8 cellular contexts compared by ENCODE assay signal in the genomic region with DNA sequence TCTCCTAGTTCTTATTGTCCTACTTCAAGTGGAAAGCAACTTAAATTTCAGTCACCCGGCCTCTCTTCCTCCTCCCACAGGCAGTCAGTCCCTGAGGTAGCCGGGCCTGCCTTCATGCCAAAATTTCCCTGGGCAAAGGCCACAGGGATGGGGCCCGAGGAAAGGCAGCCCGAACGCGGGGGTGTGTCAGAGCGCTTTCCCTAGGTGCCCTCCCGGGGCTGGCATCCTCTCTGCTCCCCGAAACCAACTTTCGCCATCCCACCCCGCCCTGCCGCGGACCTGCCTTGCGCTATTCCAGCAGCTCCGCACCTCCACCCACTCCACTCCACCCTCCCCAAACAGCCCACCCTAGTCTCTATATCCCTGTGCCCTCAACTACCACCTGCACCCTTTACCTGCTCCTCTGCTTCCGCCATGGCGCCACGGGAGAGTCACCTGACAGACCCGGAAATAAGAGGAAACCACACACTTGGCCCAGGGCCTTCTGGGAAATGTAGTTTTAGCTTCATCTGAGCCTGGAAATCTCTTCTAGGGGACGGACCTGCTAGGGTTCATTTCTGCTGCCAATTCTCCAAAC. TPM values are rescaled to one million over a fixed set of nuclear protein-coding genes. Genes with fewer than 3 reads are reported as not detected.
DNase-seq lines count a peak whose midpoint lies in the region; ATAC-seq and TF ChIP-seq lines count a peak whose summit lies in the region.

A gene (minus strand): TSS at position 433 of the 577 bp plus-strand sequence. CDS start 17 bp downstream, at position 416.

- H3K4me1 ChIP-seq in adrenal gland (replicated peaks in 1 of 2) (peaks cover 3 to 19% of the 10 kb centered on the region in 2 donors), left ventricle myocardium inferior (peaks cover 14% of the 10 kb centered on the region), prostate gland (replicated peaks) (no peaks in the 10 kb centered on the region)

- H3K36me3 ChIP-seq in adrenal gland (replicated peaks in 1 of 2) = no peaks in the 10 kb centered on the region
- no peaks in the 10 kb centered on the region for H3K36me3 ChIP-seq in left ventricle myocardium inferior
- no peaks in the 10 kb centered on the region for H3K36me3 ChIP-seq in prostate gland

- DNase-seq in GM12865 (ENCODE audit: low read depth) = peak; percentile 84
- peak; percentile 62 for DNase-seq in NCI-H1092 (lab: John Stamatoyannopoulos, UW)
- peak; percentile 44 to 78 (median 67) for DNase-seq in T-helper 1 cell
- DNase-seq in adrenal gland = peak; percentile 73 to 92 (median 81)
- DNase-seq in left ventricle myocardium inferior = peak; percentile 61
- DNase-seq in prostate gland (ENCODE audit: low spot score) = peak; percentile 86
- DNase-seq in ureter (ENCODE audit: low spot score) = peak; percentile 85

- intact Hi-C loops in adrenal gland (cut with DNase I) = no loop called here
- intact Hi-C loops in left ventricle myocardium inferior (cut with micrococcal nuclease) = no loop called here
- intact Hi-C loops in prostate gland (cut with DNase I) = no loop called here

- TF ChIP-seq CTCF in GM12865 (IDR thresholded peaks at IDR 0.05; ENCODE audit: insufficient read depth, low read depth, low read length, missing control alignments) = no peak
- TF ChIP-seq CTCF in adrenal gland (IDR thresholded peaks at IDR 0.05) = no peak
- no peak for TF ChIP-seq CTCF in left ventricle myocardium inferior (IDR thresholded peaks at IDR 0.05; ENCODE audit: borderline replicate concordance)
- TF ChIP-seq CTCF in prostate gland (IDR thresholded peaks at IDR 0.05) = no peak

- H3K4me3 ChIP-seq in GM12865 (ENCODE audit: low read depth, low read length) (peak within 1 kb of the TSS; percentile 98), adrenal gland (peak within 1 kb of the TSS; percentile 56 to 91 (median 82)), left ventricle myocardium inferior (peak within 1 kb of the TSS; percentile 92), prostate gland (peak within 1 kb of the TSS; percentile 81 to 90)

- H3K27me3 ChIP-seq in adrenal gland (no peaks in the 10 kb centered on the region), left ventricle myocardium inferior (ENCODE audit: low read depth) (no peaks in the 10 kb centered on the region), prostate gland (replicated peaks; ENCODE audit: insufficient read depth) (no peaks in the 10 kb centered on the region)

- H3K9me3 ChIP-seq in adrenal gland (replicated peaks in 1 of 3) = no peaks in the 10 kb centered on the region
- no peaks in the 10 kb centered on the region for H3K9me3 ChIP-seq in left ventricle myocardium inferior (replicated peaks)
- no peaks in the 10 kb centered on the region for H3K9me3 ChIP-seq in prostate gland

- WGBS in adrenal gland, 4 donors = 0 to 1% (median 0%) methylated on average over 15 to 20 of the region's 20 CpGs
- WGBS in prostate gland = under 1% methylated on average over 20 of the region's 20 CpGs

- TF ChIP-seq POLR2A in adrenal gland (IDR thresholded peaks at IDR 0.05) (peak in 1 of 2 donors; percentile 18), prostate gland (IDR thresholded peaks at IDR 0.05) (peak; percentile 46)

- ATAC-seq in HG02610 (IDR thresholded peaks at IDR 0.05; ENCODE audit: unreplicated experiment) = peak; percentile 93

- H3K27ac ChIP-seq in adrenal gland = peak within 1 kb of the TSS in 2 of 5 donors; percentile 4 to 53
- H3K27ac ChIP-seq in left ventricle myocardium inferior (replicated peaks) = peak within 1 kb of the TSS; percentile 20
- H3K27ac ChIP-seq in prostate gland = peak within 1 kb of the TSS; percentile 55 to 71

RNA-seq across cellular contexts. Expression of the gene that starts here (rescaled TPM):
- total RNA-seq in adrenal gland (100 to 1,000 TPM in 1 of 8 donors, 10 to 100 TPM in 7; 27.7 to 133 (median 67.0) TPM), left ventricle myocardium inferior (43.7 TPM), prostate gland (10 to 100 TPM; 30.8 to 39.7 TPM), ureter (88.0 TPM)
- polyA plus RNA-seq in adrenal gland = 10 to 100 TPM; 12.7 to 46.9 (median 13.8) TPM
